In genomic region chr7:5780801-5781496, GRCh38 we compare ENCODE assay signal across 8 cellular contexts. TPM values are rescaled to one million over a fixed set of nuclear protein-coding genes. Genes with fewer than 3 reads are reported as not detected.
DNase-seq lines count a peak whose midpoint lies in the region; ATAC-seq, FAIRE-seq and TF ChIP-seq lines count a peak whose summit lies in the region.

No MANE protein-coding gene starts in this region.

- intact Hi-C loops in mammary epithelial cell (cut with micrococcal nuclease): no loop called here
- intact Hi-C loops in kidney (cut with DNase I): no loop called here
- intact Hi-C loops in spleen (cut with DNase I; ENCODE audit: low total_unique reads): no loop called here

- peak overlapping the region; percentile 72 for H3K9ac ChIP-seq in mammary epithelial cell (ENCODE audit: insufficient read depth, low read length)
- H3K9ac ChIP-seq in kidney (ENCODE audit: low read length in 2 of 2): peak overlapping the region; percentile 48 to 65

- H3K9me3 ChIP-seq in mammary epithelial cell (replicated peaks; ENCODE audit: insufficient read depth, low read length) (no peaks in the 10 kb centered on the region), kidney (ENCODE audit: control insufficient read depth in 1 of 2, low read length in 2 of 2) (no peaks in the 10 kb centered on the region), spleen (no peaks in the 10 kb centered on the region)

- H2AFZ ChIP-seq in mammary epithelial cell (ENCODE audit: low read depth, low read length): peak overlapping the region; percentile 83

- DNase-seq in AG09309 (ENCODE audit: low read depth) (no peak), mammary epithelial cell (peak; percentile 42), kidney (peak; percentile 84), spleen (peak; percentile 91), middle frontal gyrus (ENCODE audit: extremely low spot score, low spot score) (no peak)

- no peaks in the 10 kb centered on the region for H3K9me3 Mint-ChIP-seq in T-helper 1 cell treated with Interleukin-12 subunit alpha and Interleukin-12 subunit beta and Interleukin-4 antibody, amounts not matched to agents 30 μg/mL and 1 μg/mL, for 36 hours

- 3% methylated on average over 28 of the region's 85 CpGs for WGBS in mammary epithelial cell (ENCODE audit: low coverage, missing lambda C conversion rate)
- 0 to 2% (median 1%) methylated on average over 37 to 85 of the region's 85 CpGs for WGBS in spleen, 5 donors

- peak overlapping the region; percentile 87 for H3K4me2 ChIP-seq in mammary epithelial cell (ENCODE audit: insufficient read depth, low read depth, low read length)

- in situ Hi-C loops in mammary epithelial cell (cut with MboI; ENCODE audit: low sequenced_read_pairs in 2 of 2): no loop called here

- H3K27me3 Mint-ChIP-seq in T-helper 1 cell treated with Interleukin-12 subunit alpha and Interleukin-12 subunit beta and Interleukin-4 antibody, amounts not matched to agents 30 μg/mL and 1 μg/mL, for 36 hours (ENCODE audit: low read depth): no peaks in the 10 kb centered on the region

- H3K27ac ChIP-seq in mammary epithelial cell (ENCODE audit: insufficient read depth, low read depth, low read length) (peak overlapping the region; percentile 51), kidney (ENCODE audit: low read depth in 2 of 2, low read length in 2 of 2) (peak overlapping the region; percentile 86 to 90), spleen (peak overlapping the region; percentile 86 to 97 (median 94))

- TF ChIP-seq POLR2A in spleen (IDR thresholded peaks at IDR 0.05): no peak

- no peak for TF ChIP-seq CTCF in AG09309 (IDR thresholded peaks at IDR 0.05; ENCODE audit: control insufficient read depth, insufficient read depth, low read depth, low read length, missing control alignments)
- no peak for TF ChIP-seq CTCF in mammary epithelial cell (conservative IDR thresholded peaks at IDR 0.05 in 1 of 2, IDR thresholded peaks at IDR 0.05 in 1 of 2; ENCODE audit: extremely low read depth in 1 of 2, insufficient read depth in 1 of 2, low read depth in 1 of 2, low read length in 2 of 2)
- no peak for TF ChIP-seq CTCF in kidney (IDR thresholded peaks at IDR 0.05; ENCODE audit: borderline replicate concordance, extremely low read depth, insufficient read depth)
- TF ChIP-seq CTCF in spleen (IDR thresholded peaks at IDR 0.05 in 8 of 11, conservative IDR thresholded peaks at IDR 0.05 in 3 of 11): no peak

- CTCF ChIA-PET in mammary epithelial cell (lab: Charles Lee; ENCODE audit: low non-redundant PET): interaction anchor here (0.6 to 0.8 kb wide), 6 partner anchors 14 to 89 kb away, joined by 3 to 11 read pairs (median 4); no protein-coding TSS in a partner anchor

- BruUV-seq in mammary epithelial cell (replicated peaks; lab: Mats Ljungman, UMichigan): no TSS peak

- peaks cover 6% of the 10 kb centered on the region for H3K4me1 ChIP-seq in mammary epithelial cell (ENCODE audit: insufficient read depth, low read length)
- no peaks in the 10 kb centered on the region for H3K4me1 ChIP-seq in kidney (ENCODE audit: control insufficient read depth in 1 of 2, insufficient read depth in 1 of 2, low read depth in 1 of 2, low read length in 2 of 2)
- H3K4me1 ChIP-seq in spleen: peaks cover 5 to 55% (median 47%) of the 10 kb centered on the region in 6 donors

- ATAC-seq in GM18909 (IDR thresholded peaks at IDR 0.05; ENCODE audit: poor library complexity, unreplicated experiment) (peak; percentile 41), HG03103 (IDR thresholded peaks at IDR 0.05; ENCODE audit: low read depth, unreplicated experiment) (peak; percentile 30)

- peaks cover 10% of the 10 kb centered on the region for H3K36me3 Mint-ChIP-seq in T-helper 1 cell treated with Interleukin-12 subunit alpha and Interleukin-12 subunit beta and Interleukin-4 antibody, amounts not matched to agents 30 μg/mL and 1 μg/mL, for 36 hours (ENCODE audit: low read depth)

- peak overlapping the region; percentile 85 for H3K27ac Mint-ChIP-seq in T-helper 1 cell treated with Interleukin-12 subunit alpha and Interleukin-12 subunit beta and Interleukin-4 antibody, amounts not matched to agents 30 μg/mL and 1 μg/mL, for 36 hours

- H3K36me3 ChIP-seq in mammary epithelial cell (ENCODE audit: insufficient read depth, low read length) (peaks cover 8% of the 10 kb centered on the region), kidney (ENCODE audit: control insufficient read depth in 1 of 2, insufficient read depth in 2 of 2, low read length in 2 of 2) (no peaks in the 10 kb centered on the region), spleen (peaks cover 0 to 16% (median 0%) of the 10 kb centered on the region in 6 donors)

- H3K27me3 ChIP-seq in mammary epithelial cell (ENCODE audit: insufficient read depth, low read length) (no peaks in the 10 kb centered on the region), spleen (replicated peaks in 1 of 7) (no peaks in the 10 kb centered on the region)

- H3K4me1 Mint-ChIP-seq in T-helper 1 cell treated with Interleukin-12 subunit alpha and Interleukin-12 subunit beta and Interleukin-4 antibody, amounts not matched to agents 30 μg/mL and 1 μg/mL, for 36 hours (ENCODE audit: low read depth): peaks cover 32% of the 10 kb centered on the region

- FAIRE-seq in kidney (lab: Jason Lieb, UNC): no peak

- H3K4me3 Mint-ChIP-seq in T-helper 1 cell treated with Interleukin-12 subunit alpha and Interleukin-12 subunit beta and Interleukin-4 antibody, amounts not matched to agents 30 μg/mL and 1 μg/mL, for 36 hours: peak overlapping the region; percentile 87

- dilution Hi-C loops in mammary epithelial cell (cut with HindIII; ENCODE audit: low sequenced_read_pairs): no loop called here

- H3K4me3 ChIP-seq in AG09309 (ENCODE audit: control insufficient read depth, low read depth, low read length) (peak overlapping the region; percentile 42), mammary epithelial cell (replicated peaks in 1 of 3; ENCODE audit: insufficient read depth in 1 of 3, low read depth in 2 of 3, low read length in 3 of 3) (peak overlapping the region; percentile 52 to 83 (median 71)), kidney (ENCODE audit: low read length in 2 of 2) (peak overlapping the region; percentile 50 to 65), spleen (peak overlapping the region; percentile 79 to 97 (median 84))

- peaks cover 50% of the 10 kb centered on the region for H3K79me2 ChIP-seq in mammary epithelial cell (ENCODE audit: insufficient read depth, low read length)

- no peaks in the 10 kb centered on the region for H4K20me1 ChIP-seq in mammary epithelial cell (ENCODE audit: insufficient read depth, low read length)

RNA-seq across cellular contexts. Expression of gene RNF216, which starts 0.5 kb away (rescaled TPM):
- total RNA-seq in mammary epithelial cell: 10 to 100 TPM; 26.6 to 32.0 TPM
- polyA plus RNA-seq in mammary epithelial cell: 14.4 TPM
- 39.7 TPM for polyA minus RNA-seq in mammary epithelial cell
- 32.1 TPM for total RNA-seq in kidney
- 9.4 TPM for polyA plus RNA-seq in kidney (ENCODE audit: insufficient read depth, low read depth, low replicate concordance)
- 10 to 100 TPM; 45.4 to 65.1 (median 53.6) TPM for total RNA-seq in spleen
- polyA plus RNA-seq in spleen: 10 to 100 TPM in 2 of 3 donors, 1 to 10 TPM in 1; 10.0 to 18.3 (median 15.1) TPM

Comparison
In these comparisons a context has a peak if more than half of its experiments do, and no peak if none do; other contexts are left out.
1. DNase-seq: peak in mammary epithelial cell (single experiment), kidney (single experiment) and spleen (single experiment); none in AG09309 (single experiment) and middle frontal gyrus (single experiment).
2. Peak in every context shown above with its lines, with median percentiles within 50 percentile points of each other: H3K4me3 ChIP-seq and H3K27ac ChIP-seq.